Comparison of ENCODE assay signal across 10 cellular contexts in genomic region chr7:69906309-69906995, GRCh38.
DNase-seq lines count a peak whose midpoint lies in the region; ATAC-seq, FAIRE-seq and TF ChIP-seq lines count a peak whose summit lies in the region.
"Had no signal": no experiment of that assay in that cellular context is flagged by ENCODE, and none has a peak within 500 bp of the region (broad histone marks: within the 10 kb centered on the region; RNA-seq: fewer than 3 reads in every experiment).

No MANE protein-coding gene starts in this region.

- ATAC-seq in A549: no peak
- ATAC-seq in GM18861 (IDR thresholded peaks at IDR 0.05; ENCODE audit: unreplicated experiment): peak; percentile 78
- ATAC-seq in HG02642 (IDR thresholded peaks at IDR 0.05; ENCODE audit: poor library complexity, unreplicated experiment): peak; percentile 97

- H3K9me3 ChIP-seq in A549: no peaks in the 10 kb centered on the region

- peak; percentile 36 for FAIRE-seq in A549 (lab: Jason Lieb, UNC)

- POLR2A ChIA-PET in A549 (lab: Yijun Ruan, JAX): no interaction called here

- TF ChIP-seq CTCF in A549 (IDR thresholded peaks at IDR 0.05): no peak
- TF ChIP-seq CTCF in NB4 (IDR thresholded peaks at IDR 0.05; ENCODE audit: low read depth, low read length): no peak

- no peak for TF ChIP-seq RAD21 in A549 (conservative IDR thresholded peaks at IDR 0.05 in 1 of 2, IDR thresholded peaks at IDR 0.05 in 1 of 2)

- no peak overlapping the region for H3K4me3 ChIP-seq in A549
- H3K4me3 ChIP-seq in NB4 (ENCODE audit: low read depth, low read length): no peak overlapping the region
- no peak overlapping the region for H3K4me3 ChIP-seq in H7 (ENCODE audit: insufficient read depth, low read depth, low read length)

- H3K4me1 ChIP-seq in A549: no peaks in the 10 kb centered on the region

- no peak overlapping the region for H3K27ac ChIP-seq in A549
- H3K27ac ChIP-seq: KMS-11, WERI-Rb-1 had no signal

- no peak overlapping the region for H3K4me2 ChIP-seq in A549
- H3K4me2 ChIP-seq: KMS-11 had no signal

- CTCF ChIA-PET in A549 (lab: Yijun Ruan, JAX): no interaction called here

- no peak for TF ChIP-seq POLR2A in A549 (IDR thresholded peaks at IDR 0.05; ENCODE audit: low read length)
- no peak for TF ChIP-seq POLR2A in NB4 (IDR thresholded peaks at IDR 0.05; ENCODE audit: extremely low read depth, insufficient read length)

- TF ChIP-seq EP300 in A549 (IDR thresholded peaks at IDR 0.05): no peak

- H3K36me3 ChIP-seq in H7 (replicated peaks; ENCODE audit: control insufficient read depth, insufficient read depth, low read length): no peaks in the 10 kb centered on the region
- H3K36me3 ChIP-seq: WERI-Rb-1 had no signal

- 64% methylated on average over 8 of the region's 8 CpGs for WGBS in A549 (ENCODE audit: missing lambda C conversion rate)

- DNase-seq in A549 (ENCODE audit: low read depth in 1 of 2, low spot score in 1 of 2) (no peak), NB4 (ENCODE audit: low read depth) (peak; percentile 90), GOT3 (lab: John Stamatoyannopoulos, UW) (no peak), H7 (no peak), NCI-H2029 (lab: John Stamatoyannopoulos, UW) (no peak), SIG-M5 treated with dmso at 0.1 percent for 504 hours (lab: John Stamatoyannopoulos, UW; ENCODE audit: unreplicated experiment) (no peak)
- DNase-seq: WERI-Rb-1 had no signal

- no peaks in the 10 kb centered on the region for H3K27me3 ChIP-seq in H7 (ENCODE audit: control insufficient read depth, insufficient read depth, low read length)

TF ChIP-seq in A549, 52 proteins besides CTCF, POLR2A, EP300 and RAD21:
- TF ChIP-seq CEBPB (IDR thresholded peaks at IDR 0.05): no peak
- TF ChIP-seq ESRRA (IDR thresholded peaks at IDR 0.05; ENCODE audit: borderline replicate concordance, low read length): no peak
- no peak for TF ChIP-seq PBX3 (IDR thresholded peaks at IDR 0.05)
- no peak for TF ChIP-seq ZNF302 (CRISPR knock-in tag; IDR thresholded peaks at IDR 0.05)
- TF ChIP-seq CHD4 (IDR thresholded peaks at IDR 0.05; ENCODE audit: borderline replicate concordance): no peak
- no peak for TF ChIP-seq TFCP2L1 (CRISPR knock-in tag; IDR thresholded peaks at IDR 0.05)
- no peak for TF ChIP-seq HDAC2 (IDR thresholded peaks at IDR 0.05)
- TF ChIP-seq, protein P1, sequence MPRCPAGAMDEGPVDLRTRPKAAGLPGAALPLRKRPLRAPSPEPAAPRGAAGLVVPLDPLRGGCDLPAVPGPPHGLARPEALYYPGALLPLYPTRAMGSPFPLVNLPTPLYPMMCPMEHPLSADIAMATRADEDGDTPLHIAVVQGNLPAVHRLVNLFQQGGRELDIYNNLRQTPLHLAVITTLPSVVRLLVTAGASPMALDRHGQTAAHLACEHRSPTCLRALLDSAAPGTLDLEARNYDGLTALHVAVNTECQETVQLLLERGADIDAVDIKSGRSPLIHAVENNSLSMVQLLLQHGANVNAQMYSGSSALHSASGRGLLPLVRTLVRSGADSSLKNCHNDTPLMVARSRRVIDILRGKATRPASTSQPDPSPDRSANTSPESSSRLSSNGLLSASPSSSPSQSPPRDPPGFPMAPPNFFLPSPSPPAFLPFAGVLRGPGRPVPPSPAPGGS (IDR thresholded peaks at IDR 0.05): no peak
- TF ChIP-seq FOXS1 (CRISPR knock-in tag; IDR thresholded peaks at IDR 0.05): no peak
- TF ChIP-seq, protein P2, sequence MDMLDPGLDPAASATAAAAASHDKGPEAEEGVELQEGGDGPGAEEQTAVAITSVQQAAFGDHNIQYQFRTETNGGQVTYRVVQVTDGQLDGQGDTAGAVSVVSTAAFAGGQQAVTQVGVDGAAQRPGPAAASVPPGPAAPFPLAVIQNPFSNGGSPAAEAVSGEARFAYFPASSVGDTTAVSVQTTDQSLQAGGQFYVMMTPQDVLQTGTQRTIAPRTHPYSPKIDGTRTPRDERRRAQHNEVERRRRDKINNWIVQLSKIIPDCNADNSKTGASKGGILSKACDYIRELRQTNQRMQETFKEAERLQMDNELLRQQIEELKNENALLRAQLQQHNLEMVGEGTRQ (IDR thresholded peaks at IDR 0.05): no peak
- TF ChIP-seq CHD2 (IDR thresholded peaks at IDR 0.05; ENCODE audit: low read length, partially characterized antibody): no peak
- TF ChIP-seq MAFK (IDR thresholded peaks at IDR 0.05; ENCODE audit: partially characterized antibody): no peak
- TF ChIP-seq CBX8 (IDR thresholded peaks at IDR 0.05): no peak
- TF ChIP-seq CBX2 (IDR thresholded peaks at IDR 0.05; ENCODE audit: borderline replicate concordance, low read depth): no peak
- TF ChIP-seq HOXA7 (CRISPR knock-in tag; IDR thresholded peaks at IDR 0.05): no peak
TF ChIP-seq in A549: peak in this region for 0.

Comparison
In these comparisons a context has a peak if more than half of its experiments do, and no peak if none do; other contexts are left out.
1. ATAC-seq: peak in GM18861 (single experiment) and HG02642 (single experiment); none in A549 (0 of 2).